Comparison of ENCODE assay signal across 1 cellular context in the genomic region with DNA sequence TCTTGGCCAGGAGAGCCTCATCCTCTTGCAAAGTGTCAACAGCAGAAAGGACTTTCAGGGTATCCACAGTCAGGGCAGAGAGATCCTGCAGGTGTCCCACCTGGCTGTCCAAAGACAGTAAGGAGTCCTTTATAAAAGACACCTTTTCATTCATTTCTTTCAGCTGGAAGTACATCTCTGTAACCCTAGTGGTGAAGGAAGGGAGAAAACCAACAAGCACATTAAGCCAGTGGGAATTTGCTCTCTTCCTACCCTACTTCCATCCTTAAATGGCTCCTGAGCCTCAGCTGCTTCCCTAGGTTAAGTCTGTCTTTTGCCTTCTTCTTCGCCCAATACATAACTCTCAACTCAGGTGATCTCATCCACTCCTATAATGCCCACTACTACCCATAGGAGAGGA.
TF ChIP-seq lines count a peak whose summit lies in the region.

No MANE protein-coding gene starts in this region.

TF ChIP-seq in IMR-90, 13 proteins besides CTCF, POLR2A, EP300 and RAD21:
- no peak for TF ChIP-seq BHLHE40 (IDR thresholded peaks at IDR 0.05; ENCODE audit: low read depth, low read length)
- no peak for TF ChIP-seq MAZ (IDR thresholded peaks at IDR 0.05; ENCODE audit: borderline replicate concordance, low read depth, low read length)
- TF ChIP-seq, protein P1, sequence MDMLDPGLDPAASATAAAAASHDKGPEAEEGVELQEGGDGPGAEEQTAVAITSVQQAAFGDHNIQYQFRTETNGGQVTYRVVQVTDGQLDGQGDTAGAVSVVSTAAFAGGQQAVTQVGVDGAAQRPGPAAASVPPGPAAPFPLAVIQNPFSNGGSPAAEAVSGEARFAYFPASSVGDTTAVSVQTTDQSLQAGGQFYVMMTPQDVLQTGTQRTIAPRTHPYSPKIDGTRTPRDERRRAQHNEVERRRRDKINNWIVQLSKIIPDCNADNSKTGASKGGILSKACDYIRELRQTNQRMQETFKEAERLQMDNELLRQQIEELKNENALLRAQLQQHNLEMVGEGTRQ (IDR thresholded peaks at IDR 0.05; ENCODE audit: low read depth, low read length), result no peak
- TF ChIP-seq RFX5 (IDR thresholded peaks at IDR 0.05; ENCODE audit: low read depth, low read length), result no peak
- TF ChIP-seq, protein P2, sequence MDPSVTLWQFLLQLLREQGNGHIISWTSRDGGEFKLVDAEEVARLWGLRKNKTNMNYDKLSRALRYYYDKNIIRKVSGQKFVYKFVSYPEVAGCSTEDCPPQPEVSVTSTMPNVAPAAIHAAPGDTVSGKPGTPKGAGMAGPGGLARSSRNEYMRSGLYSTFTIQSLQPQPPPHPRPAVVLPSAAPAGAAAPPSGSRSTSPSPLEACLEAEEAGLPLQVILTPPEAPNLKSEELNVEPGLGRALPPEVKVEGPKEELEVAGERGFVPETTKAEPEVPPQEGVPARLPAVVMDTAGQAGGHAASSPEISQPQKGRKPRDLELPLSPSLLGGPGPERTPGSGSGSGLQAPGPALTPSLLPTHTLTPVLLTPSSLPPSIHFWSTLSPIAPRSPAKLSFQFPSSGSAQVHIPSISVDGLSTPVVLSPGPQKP (IDR thresholded peaks at IDR 0.05; ENCODE audit: borderline replicate concordance, low read depth, low read length), result no peak
- no peak for TF ChIP-seq CHD1 (IDR thresholded peaks at IDR 0.05; ENCODE audit: low read depth, low read length)
- TF ChIP-seq RCOR1 (IDR thresholded peaks at IDR 0.05; ENCODE audit: insufficient replicate concordance, low read length), result no peak
- no peak for TF ChIP-seq MXI1 (IDR thresholded peaks at IDR 0.05; ENCODE audit: borderline replicate concordance, low read depth, low read length)
